In the genomic region with DNA sequence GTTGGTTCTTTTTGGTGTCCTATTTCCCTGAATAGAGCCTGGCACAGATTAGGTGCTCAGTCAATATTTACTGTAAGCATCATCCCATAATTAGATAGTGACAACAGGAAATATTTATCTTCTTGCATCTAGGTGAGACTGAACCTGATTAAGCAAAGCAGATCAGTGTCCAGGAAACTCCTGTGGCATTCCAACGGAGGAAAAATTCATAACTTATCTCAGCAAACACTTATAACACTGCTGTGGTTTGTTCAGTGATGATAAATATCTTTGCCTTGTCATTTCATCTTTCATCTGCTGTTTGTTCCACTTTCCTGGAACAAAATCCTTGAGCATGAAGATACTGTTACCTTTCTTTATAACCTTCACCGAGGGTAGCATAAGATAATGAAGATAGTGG, we compare ENCODE assay signal across 19 cellular contexts.
"Had no signal": no experiment of that assay in that cellular context is flagged by ENCODE, and none has a peak within 500 bp of the region (broad histone marks: within the 10 kb centered on the region; RNA-seq: fewer than 3 reads in every experiment).

No MANE protein-coding gene starts in this region.

- H3K4me3 ChIP-seq: esophagus muscularis mucosa, gastrocnemius medialis, mucosa of descending colon, right atrium auricular region, sigmoid colon, skin epidermis, stomach, thoracic aorta, transverse colon had no signal

- DNase-seq: effector memory CD8-positive, alpha-beta T cell; gastrocnemius medialis; islet precursor cell; mammary epithelial cell; mucosa of descending colon; naive thymus-derived CD8-positive, alpha-beta T cell; sigmoid colon; stimulated activated CD4-positive, alpha-beta T cell treated with anti-CD3 and anti-CD28 coated beads, Interleukin-2, amount 100 ng/mL, for 24 hours; stimulated activated naive CD4-positive, alpha-beta T cell; stomach; substantia nigra; transverse colon had no signal

- ATAC-seq: effector memory CD8-positive, alpha-beta T cell; gastrocnemius medialis; left lobe of liver; mucosa of descending colon; naive thymus-derived CD8-positive, alpha-beta T cell had no signal

- H3K27me3 ChIP-seq: esophagus muscularis mucosa, gastrocnemius medialis, neutrophil, right atrium auricular region, sigmoid colon, stomach, transverse colon had no signal

- H3K4me1 ChIP-seq: esophagus muscularis mucosa, gastrocnemius medialis, right atrium auricular region, sigmoid colon, stomach, transverse colon had no signal

- H3K27ac ChIP-seq: epithelial cell of prostate, esophagus muscularis mucosa, gastrocnemius medialis, neutrophil, right atrium auricular region, sigmoid colon, skin epidermis, stomach, thoracic aorta, transverse colon had no signal

- H3K36me3 ChIP-seq: esophagus muscularis mucosa, gastrocnemius medialis, neutrophil, right atrium auricular region, sigmoid colon, stomach, thoracic aorta, transverse colon had no signal

- H3K9me3 ChIP-seq: esophagus muscularis mucosa, gastrocnemius medialis, right atrium auricular region, thoracic aorta had no signal
